ENCODE assay signal across 1 cellular context in genomic region chr21:27369962-27370578, GRCh38.
TF ChIP-seq lines count a peak whose summit lies in the region.

No MANE protein-coding gene starts in this region.

TF ChIP-seq in GM23338, 12 proteins besides CTCF, POLR2A, EP300 and RAD21 (continued from another document):
- no peak for TF ChIP-seq ETS1 (IDR thresholded peaks at IDR 0.05)
- peak; percentile 90 for TF ChIP-seq ZNF462 (CRISPR knock-in tag; IDR thresholded peaks at IDR 0.05)
- TF ChIP-seq POLR2AphosphoS5 (IDR thresholded peaks at IDR 0.05; ENCODE audit: low read depth) = no peak
- no peak for TF ChIP-seq REST (IDR thresholded peaks at IDR 0.05; ENCODE audit: unreplicated experiment)
- TF ChIP-seq EZH2phosphoT487 (IDR thresholded peaks at IDR 0.05; ENCODE audit: unreplicated experiment) = no peak
- no peak for TF ChIP-seq CREB1 (CRISPR knock-in tag; IDR thresholded peaks at IDR 0.05; ENCODE audit: low read depth)
- no peak for TF ChIP-seq EZH2 (IDR thresholded peaks at IDR 0.05; ENCODE audit: low read depth, unreplicated experiment)
- TF ChIP-seq STAT1 (IDR thresholded peaks at IDR 0.05; ENCODE audit: unreplicated experiment) = no peak
- TF ChIP-seq NANOG (IDR thresholded peaks at IDR 0.05; ENCODE audit: borderline replicate concordance) = peak; percentile 68
- TF ChIP-seq ZNF114 (CRISPR knock-in tag; IDR thresholded peaks at IDR 0.05) = peak; percentile 37; the same call in 1 of the 2 replicates
